Comparison of ENCODE assay signal across 8 cellular contexts in the genomic region with DNA sequence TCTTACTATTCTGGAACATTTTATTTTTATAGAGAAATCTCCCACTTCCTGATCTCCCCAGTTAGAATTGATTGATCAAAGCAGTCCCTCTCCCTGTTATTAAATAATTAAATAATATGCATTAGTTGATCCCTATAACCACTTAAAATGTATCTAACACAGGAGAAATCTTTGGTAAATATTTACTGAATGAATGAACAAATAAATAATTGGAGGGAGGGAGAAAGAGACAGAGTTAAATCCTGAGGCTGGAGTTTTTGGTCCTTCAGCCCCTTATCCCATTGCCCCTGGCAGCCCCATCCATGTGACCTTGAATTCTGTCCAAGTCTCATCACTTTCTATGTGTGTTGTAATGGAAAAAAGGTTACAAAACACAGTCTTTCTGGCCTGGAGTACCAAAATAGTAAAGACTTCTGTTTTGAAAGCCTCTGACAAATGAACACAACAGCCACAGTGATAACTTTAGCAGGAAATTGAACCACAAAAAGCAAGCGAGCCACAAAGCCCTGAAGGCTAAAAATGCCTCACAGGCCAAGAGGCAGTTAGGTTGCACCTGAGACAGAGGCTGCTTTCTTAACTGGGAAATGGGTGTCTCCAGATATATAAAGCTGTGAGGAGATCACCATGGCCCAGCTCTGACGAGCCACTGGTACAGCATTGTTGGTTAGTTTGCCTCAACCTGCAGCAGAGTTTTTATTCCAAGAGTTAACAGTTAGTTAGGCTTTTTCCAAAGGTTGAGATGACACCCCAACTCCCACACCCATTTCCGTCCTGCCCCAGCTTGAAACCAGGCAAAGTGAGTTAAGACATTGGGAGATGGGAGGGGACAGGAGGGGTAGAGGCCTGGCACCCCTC. TPM values are rescaled to one million over a fixed set of nuclear protein-coding genes. Genes with fewer than 3 reads are reported as not detected.
DNase-seq lines count a peak whose midpoint lies in the region; ATAC-seq and TF ChIP-seq lines count a peak whose summit lies in the region.

No MANE protein-coding gene starts in this region.

- peaks cover 0 to 3% (median 0%) of the 10 kb centered on the region in 3 donors for H3K36me3 Mint-ChIP-seq in CD8-positive, alpha-beta memory T cell
- peaks cover 3% of the 10 kb centered on the region for H3K36me3 Mint-ChIP-seq in activated CD4-positive, alpha-beta T cell treated with anti-CD3 and anti-CD28 coated beads, Interleukin-2, amount 10 ng/mL, durations not matched to agents 7 days and 5 days (ENCODE audit: low read depth)

- H3K4me3 ChIP-seq in CD8-positive, alpha-beta memory T cell (ENCODE audit: low read length) = no peak overlapping the region
- H3K4me3 ChIP-seq in right lobe of liver = no peak overlapping the region

- H3K27ac Mint-ChIP-seq in CD8-positive, alpha-beta memory T cell = peak overlapping the region; percentile 77 to 97 (median 88)
- H3K27ac Mint-ChIP-seq in activated CD4-positive, alpha-beta T cell treated with anti-CD3 and anti-CD28 coated beads, Interleukin-2, amount 10 ng/mL, durations not matched to agents 7 days and 5 days = peak overlapping the region; percentile 93

- peak; percentile 8 to 70 (median 56) for DNase-seq in CD8-positive, alpha-beta memory T cell
- DNase-seq in activated CD4-positive, alpha-beta T cell treated with anti-CD3 and anti-CD28 coated beads, Interleukin-2, amount 10 ng/mL, durations not matched to agents 7 days and 5 days = peak; percentile 77
- DNase-seq in right lobe of liver (no peak), HuH-7.5 (ENCODE audit: low spot score) (no peak), 8988T (no peak), NCI-H2171 treated with DMSO at 0.1 percent for 48 hours (lab: John Stamatoyannopoulos, UW) (no peak)

- TF ChIP-seq POLR2A in right lobe of liver (IDR thresholded peaks at IDR 0.05) = no peak

- 17% methylated on average over 2 of the region's 3 CpGs for WGBS in right lobe of liver (ENCODE audit: insufficient coverage, low coverage, low lambda C conversion rate, missing lambda C conversion rate)

- H3K4me3 Mint-ChIP-seq in CD8-positive, alpha-beta memory T cell = peak overlapping the region; percentile 5 to 82 (median 65)
- peak overlapping the region; percentile 12 for H3K4me3 Mint-ChIP-seq in activated CD4-positive, alpha-beta T cell treated with anti-CD3 and anti-CD28 coated beads, Interleukin-2, amount 10 ng/mL, durations not matched to agents 7 days and 5 days

- H3K27ac ChIP-seq in CD8-positive, alpha-beta memory T cell (ENCODE audit: low read depth, low read length) = peak overlapping the region; percentile 18
- peak overlapping the region; percentile 10 to 82 (median 73) for H3K27ac ChIP-seq in right lobe of liver

- POLR2A ChIA-PET in CD8-positive, alpha-beta memory T cell (lab: Charles Lee) = interaction anchor here (0.9 to 3.8 kb wide), 3 partner anchors 11 to 217 kb away, joined by 3 to 27 read pairs (median 8); partner anchors contain the start of gene NT5E
- POLR2A ChIA-PET in activated CD4-positive, alpha-beta T cell treated with anti-CD3 and anti-CD28 coated beads, Interleukin-2, amount 10 ng/mL, durations not matched to agents 7 days and 5 days (lab: Charles Lee) = interaction anchor here (1.0 kb wide), 1 partner anchor 12 kb away, joined by 3 read pairs; the partner anchor contains the start of gene NT5E

- H3K27me3 Mint-ChIP-seq in CD8-positive, alpha-beta memory T cell = peaks cover 0 to 4% of the 10 kb centered on the region in 2 donors
- peaks cover 6% of the 10 kb centered on the region for H3K27me3 Mint-ChIP-seq in activated CD4-positive, alpha-beta T cell treated with anti-CD3 and anti-CD28 coated beads, Interleukin-2, amount 10 ng/mL, durations not matched to agents 7 days and 5 days

- no peaks in the 10 kb centered on the region for H3K36me3 ChIP-seq in CD8-positive, alpha-beta memory T cell (ENCODE audit: insufficient read depth, low read length)
- no peaks in the 10 kb centered on the region for H3K36me3 ChIP-seq in right lobe of liver

- ATAC-seq in GM19372 (IDR thresholded peaks at IDR 0.05; ENCODE audit: low read depth, unreplicated experiment) (peak; percentile 78), HG03354 (IDR thresholded peaks at IDR 0.05; ENCODE audit: poor library complexity, severe bottlenecking, unreplicated experiment) (peak; percentile 74), right lobe of liver (peak; percentile 53 to 67 (median 67))

- no peak for TF ChIP-seq CTCF in right lobe of liver (IDR thresholded peaks at IDR 0.05)

- no peaks in the 10 kb centered on the region for H3K9me3 ChIP-seq in CD8-positive, alpha-beta memory T cell (ENCODE audit: low read length)
- H3K9me3 ChIP-seq in right lobe of liver = no peaks in the 10 kb centered on the region

- CTCF ChIA-PET in CD8-positive, alpha-beta memory T cell (lab: Charles Lee) = interaction anchor here (1.1 to 4.2 kb wide), 6 partner anchors 10 to 88 kb away, joined by 4 to 25 read pairs (median 6); partner anchors contain the start of gene NT5E
- CTCF ChIA-PET in activated CD4-positive, alpha-beta T cell treated with anti-CD3 and anti-CD28 coated beads, Interleukin-2, amount 10 ng/mL, durations not matched to agents 7 days and 5 days (lab: Charles Lee) = interaction anchor here (0.7 to 3.2 kb wide), 5 partner anchors 8 to 83 kb away, joined by 3 to 16 read pairs (median 3); partner anchors contain the start of gene NT5E

- H3K4me1 ChIP-seq in CD8-positive, alpha-beta memory T cell (ENCODE audit: insufficient read depth, low read length) = peaks cover 44% of the 10 kb centered on the region
- peaks cover 0 to 52% (median 12%) of the 10 kb centered on the region in 4 donors for H3K4me1 ChIP-seq in right lobe of liver

- no peaks in the 10 kb centered on the region for H3K27me3 ChIP-seq in CD8-positive, alpha-beta memory T cell (ENCODE audit: insufficient read depth, low read length, poor library complexity, severe bottlenecking)
- no peaks in the 10 kb centered on the region for H3K27me3 ChIP-seq in right lobe of liver

- intact Hi-C loops in right lobe of liver (cut with DNase I) = loop anchor here in 1 of 2 donors (10.0 kb wide), 1 partner anchor 56 kb away; no protein-coding TSS in a partner anchor

- peaks cover 87 to 100% (median 99%) of the 10 kb centered on the region in 3 donors for H3K4me1 Mint-ChIP-seq in CD8-positive, alpha-beta memory T cell
- H3K4me1 Mint-ChIP-seq in activated CD4-positive, alpha-beta T cell treated with anti-CD3 and anti-CD28 coated beads, Interleukin-2, amount 10 ng/mL, durations not matched to agents 7 days and 5 days = peaks cover 86% of the 10 kb centered on the region

- H3K9me3 Mint-ChIP-seq in CD8-positive, alpha-beta memory T cell = no peaks in the 10 kb centered on the region
- H3K9me3 Mint-ChIP-seq in activated CD4-positive, alpha-beta T cell treated with anti-CD3 and anti-CD28 coated beads, Interleukin-2, amount 10 ng/mL, durations not matched to agents 7 days and 5 days = no peaks in the 10 kb centered on the region

RNA-seq across cellular contexts. Expression of gene NT5E, which starts 11.3 kb away (rescaled TPM):
- 10 to 100 TPM; 14.8 to 15.4 TPM for total RNA-seq in CD8-positive, alpha-beta memory T cell
- 32.7 TPM for polyA plus RNA-seq in CD8-positive, alpha-beta memory T cell
- total RNA-seq in activated CD4-positive, alpha-beta T cell treated with anti-CD3 and anti-CD28 coated beads, Interleukin-2, amount 10 ng/mL, durations not matched to agents 7 days and 5 days = 1 to 10 TPM; 6.1 to 7.2 TPM
- total RNA-seq in right lobe of liver = 10 to 100 TPM; 19.3 to 31.8 (median 25.8) TPM

Comparison
In these comparisons a context has a peak if more than half of its experiments do, and no peak if none do; other contexts are left out.
1. DNase-seq: peak in CD8-positive, alpha-beta memory T cell (5 of 5) and activated CD4-positive, alpha-beta T cell treated with anti-CD3 and anti-CD28 coated beads, Interleukin-2, amount 10 ng/mL, durations not matched to agents 7 days and 5 days (single experiment); none in right lobe of liver (0 of 3), HuH-7.5 (single experiment), 8988T (single experiment) and NCI-H2171 treated with DMSO at 0.1 percent for 48 hours (single experiment).
2. Peak in every context shown above with its lines, with median percentiles within 50 percentile points of each other: ATAC-seq.